ENCODE assay signal across 2 cellular contexts in the genomic region with DNA sequence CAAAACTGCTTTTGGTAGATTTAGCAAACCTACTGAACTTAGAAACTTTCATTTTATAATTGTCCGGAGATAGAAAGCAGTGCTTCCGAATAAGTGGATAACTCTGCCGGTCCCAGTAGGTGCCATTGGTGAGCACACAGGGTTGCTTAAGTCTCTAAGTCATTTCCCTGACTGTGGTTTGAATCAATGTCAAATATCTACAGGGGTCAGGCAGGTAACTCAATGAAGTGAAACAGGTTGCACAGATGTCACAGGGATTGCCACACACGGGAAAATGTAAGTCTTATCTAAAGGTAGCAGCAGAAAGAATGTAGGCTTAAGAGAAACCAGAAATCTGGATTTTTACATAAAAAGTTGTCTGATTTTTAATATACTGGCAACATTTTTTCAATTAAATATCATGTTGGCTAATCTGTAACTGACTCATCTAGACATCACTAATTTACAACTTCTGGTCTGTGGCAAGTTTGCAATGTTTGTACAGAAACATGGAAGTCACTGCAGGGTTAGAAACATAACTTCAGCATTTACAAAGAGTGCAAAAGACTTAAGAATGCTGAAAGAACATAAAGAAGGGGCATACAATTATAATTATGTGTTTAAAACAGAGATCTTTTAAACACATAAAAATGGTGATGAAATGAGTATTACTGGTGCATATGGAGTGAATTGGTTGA.
TF ChIP-seq lines count a peak whose summit lies in the region.

No MANE protein-coding gene starts in this region.

TF ChIP-seq in SK-N-SH, 30 proteins besides CTCF, POLR2A, EP300 and RAD21:
- no peak for TF ChIP-seq FOXJ3 (CRISPR knock-in tag; IDR thresholded peaks at IDR 0.05)
- no peak for TF ChIP-seq TEAD4 (IDR thresholded peaks at IDR 0.05; ENCODE audit: borderline replicate concordance, insufficient read depth)
- TF ChIP-seq RCOR1 (IDR thresholded peaks at IDR 0.05; ENCODE audit: low read length), result no peak
- TF ChIP-seq FOSL2 (IDR thresholded peaks at IDR 0.05; ENCODE audit: borderline replicate concordance, low read depth), result no peak
- TF ChIP-seq GABPA (IDR thresholded peaks at IDR 0.05; ENCODE audit: low read depth), result no peak
- TF ChIP-seq SIN3A (IDR thresholded peaks at IDR 0.05; ENCODE audit: borderline replicate concordance, low read depth, low read length), result no peak
- TF ChIP-seq MEF2A (IDR thresholded peaks at IDR 0.05; ENCODE audit: borderline replicate concordance, low read depth), result no peak
- TF ChIP-seq, protein P1, sequence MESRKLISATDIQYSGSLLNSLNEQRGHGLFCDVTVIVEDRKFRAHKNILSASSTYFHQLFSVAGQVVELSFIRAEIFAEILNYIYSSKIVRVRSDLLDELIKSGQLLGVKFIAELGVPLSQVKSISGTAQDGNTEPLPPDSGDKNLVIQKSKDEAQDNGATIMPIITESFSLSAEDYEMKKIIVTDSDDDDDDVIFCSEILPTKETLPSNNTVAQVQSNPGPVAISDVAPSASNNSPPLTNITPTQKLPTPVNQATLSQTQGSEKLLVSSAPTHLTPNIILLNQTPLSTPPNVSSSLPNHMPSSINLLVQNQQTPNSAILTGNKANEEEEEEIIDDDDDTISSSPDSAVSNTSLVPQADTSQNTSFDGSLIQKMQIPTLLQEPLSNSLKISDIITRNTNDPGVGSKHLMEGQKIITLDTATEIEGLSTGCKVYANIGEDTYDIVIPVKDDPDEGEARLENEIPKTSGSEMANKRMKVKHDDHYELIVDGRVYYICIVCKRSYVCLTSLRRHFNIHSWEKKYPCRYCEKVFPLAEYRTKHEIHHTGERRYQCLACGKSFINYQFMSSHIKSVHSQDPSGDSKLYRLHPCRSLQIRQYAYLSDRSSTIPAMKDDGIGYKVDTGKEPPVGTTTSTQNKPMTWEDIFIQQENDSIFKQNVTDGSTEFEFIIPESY (IDR thresholded peaks at IDR 0.05; ENCODE audit: borderline replicate concordance, low read depth), result no peak
- no peak for TF ChIP-seq POLR2AphosphoS5 (IDR thresholded peaks at IDR 0.05; ENCODE audit: low read depth, low read length)
- TF ChIP-seq TAF1 (IDR thresholded peaks at IDR 0.05; ENCODE audit: borderline replicate concordance, low read depth, low read length), result no peak
- TF ChIP-seq, protein P2, sequence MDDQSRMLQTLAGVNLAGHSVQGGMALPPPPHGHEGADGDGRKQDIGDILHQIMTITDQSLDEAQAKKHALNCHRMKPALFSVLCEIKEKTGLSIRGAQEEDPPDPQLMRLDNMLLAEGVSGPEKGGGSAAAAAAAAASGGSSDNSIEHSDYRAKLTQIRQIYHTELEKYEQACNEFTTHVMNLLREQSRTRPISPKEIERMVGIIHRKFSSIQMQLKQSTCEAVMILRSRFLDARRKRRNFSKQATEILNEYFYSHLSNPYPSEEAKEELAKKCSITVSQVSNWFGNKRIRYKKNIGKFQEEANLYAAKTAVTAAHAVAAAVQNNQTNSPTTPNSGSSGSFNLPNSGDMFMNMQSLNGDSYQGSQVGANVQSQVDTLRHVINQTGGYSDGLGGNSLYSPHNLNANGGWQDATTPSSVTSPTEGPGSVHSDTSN (IDR thresholded peaks at IDR 0.05), result no peak
- TF ChIP-seq, protein P3, sequence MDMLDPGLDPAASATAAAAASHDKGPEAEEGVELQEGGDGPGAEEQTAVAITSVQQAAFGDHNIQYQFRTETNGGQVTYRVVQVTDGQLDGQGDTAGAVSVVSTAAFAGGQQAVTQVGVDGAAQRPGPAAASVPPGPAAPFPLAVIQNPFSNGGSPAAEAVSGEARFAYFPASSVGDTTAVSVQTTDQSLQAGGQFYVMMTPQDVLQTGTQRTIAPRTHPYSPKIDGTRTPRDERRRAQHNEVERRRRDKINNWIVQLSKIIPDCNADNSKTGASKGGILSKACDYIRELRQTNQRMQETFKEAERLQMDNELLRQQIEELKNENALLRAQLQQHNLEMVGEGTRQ (IDR thresholded peaks at IDR 0.05; ENCODE audit: borderline replicate concordance, low read depth, low read length), result no peak
- TF ChIP-seq MXI1 (IDR thresholded peaks at IDR 0.05; ENCODE audit: low read depth, low read length), result no peak
- no peak for TF ChIP-seq NRF1 (IDR thresholded peaks at IDR 0.05; ENCODE audit: low read depth, low read length)
- TF ChIP-seq CHD2 (IDR thresholded peaks at IDR 0.05; ENCODE audit: low read length, partially characterized antibody), result no peak

TF ChIP-seq in SK-N-SH treated with all-trans-retinoic acid at 6 μM for 48 hours, 23 proteins besides CTCF, POLR2A, EP300 and RAD21:
- TF ChIP-seq ISL1 (CRISPR knock-in tag; IDR thresholded peaks at IDR 0.05) (no peak), GLIS3 (CRISPR knock-in tag; IDR thresholded peaks at IDR 0.05) (no peak), BACH2 (CRISPR knock-in tag; IDR thresholded peaks at IDR 0.05; ENCODE audit: borderline replicate concordance) (no peak), ZNF70 (CRISPR knock-in tag; IDR thresholded peaks at IDR 0.05) (no peak), SNAI2 (CRISPR knock-in tag; IDR thresholded peaks at IDR 0.05) (no peak), ESRRG (CRISPR knock-in tag; IDR thresholded peaks at IDR 0.05) (no peak), ZNF565 (CRISPR knock-in tag; conservative IDR thresholded peaks at IDR 0.05; ENCODE audit: low read depth) (no peak), CSDC2 (CRISPR knock-in tag; IDR thresholded peaks at IDR 0.05) (no peak), ZNF8 (CRISPR knock-in tag; IDR thresholded peaks at IDR 0.05) (no peak), TCF4 (CRISPR knock-in tag; IDR thresholded peaks at IDR 0.05; ENCODE audit: borderline replicate concordance) (no peak)
- TF ChIP-seq, protein P4, sequence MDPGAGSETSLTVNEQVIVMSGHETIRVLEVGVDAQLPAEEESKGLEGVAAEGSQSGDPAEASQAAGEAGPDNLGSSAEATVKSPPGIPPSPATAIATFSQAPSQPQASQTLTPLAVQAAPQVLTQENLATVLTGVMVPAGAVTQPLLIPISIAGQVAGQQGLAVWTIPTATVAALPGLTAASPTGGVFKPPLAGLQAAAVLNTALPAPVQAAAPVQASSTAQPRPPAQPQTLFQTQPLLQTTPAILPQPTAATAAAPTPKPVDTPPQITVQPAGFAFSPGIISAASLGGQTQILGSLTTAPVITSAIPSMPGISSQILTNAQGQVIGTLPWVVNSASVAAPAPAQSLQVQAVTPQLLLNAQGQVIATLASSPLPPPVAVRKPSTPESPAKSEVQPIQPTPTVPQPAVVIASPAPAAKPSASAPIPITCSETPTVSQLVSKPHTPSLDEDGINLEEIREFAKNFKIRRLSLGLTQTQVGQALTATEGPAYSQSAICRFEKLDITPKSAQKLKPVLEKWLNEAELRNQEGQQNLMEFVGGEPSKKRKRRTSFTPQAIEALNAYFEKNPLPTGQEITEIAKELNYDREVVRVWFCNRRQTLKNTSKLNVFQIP (CRISPR knock-in tag; IDR thresholded peaks at IDR 0.05; ENCODE audit: borderline replicate concordance, low read depth), result no peak
- TF ChIP-seq, protein P5, sequence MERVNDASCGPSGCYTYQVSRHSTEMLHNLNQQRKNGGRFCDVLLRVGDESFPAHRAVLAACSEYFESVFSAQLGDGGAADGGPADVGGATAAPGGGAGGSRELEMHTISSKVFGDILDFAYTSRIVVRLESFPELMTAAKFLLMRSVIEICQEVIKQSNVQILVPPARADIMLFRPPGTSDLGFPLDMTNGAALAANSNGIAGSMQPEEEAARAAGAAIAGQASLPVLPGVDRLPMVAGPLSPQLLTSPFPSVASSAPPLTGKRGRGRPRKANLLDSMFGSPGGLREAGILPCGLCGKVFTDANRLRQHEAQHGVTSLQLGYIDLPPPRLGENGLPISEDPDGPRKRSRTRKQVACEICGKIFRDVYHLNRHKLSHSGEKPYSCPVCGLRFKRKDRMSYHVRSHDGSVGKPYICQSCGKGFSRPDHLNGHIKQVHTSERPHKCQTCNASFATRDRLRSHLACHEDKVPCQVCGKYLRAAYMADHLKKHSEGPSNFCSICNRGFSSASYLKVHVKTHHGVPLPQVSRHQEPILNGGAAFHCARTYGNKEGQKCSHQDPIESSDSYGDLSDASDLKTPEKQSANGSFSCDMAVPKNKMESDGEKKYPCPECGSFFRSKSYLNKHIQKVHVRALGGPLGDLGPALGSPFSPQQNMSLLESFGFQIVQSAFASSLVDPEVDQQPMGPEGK (CRISPR knock-in tag; IDR thresholded peaks at IDR 0.05; ENCODE audit: borderline replicate concordance), result no peak
- TF ChIP-seq, protein P6, sequence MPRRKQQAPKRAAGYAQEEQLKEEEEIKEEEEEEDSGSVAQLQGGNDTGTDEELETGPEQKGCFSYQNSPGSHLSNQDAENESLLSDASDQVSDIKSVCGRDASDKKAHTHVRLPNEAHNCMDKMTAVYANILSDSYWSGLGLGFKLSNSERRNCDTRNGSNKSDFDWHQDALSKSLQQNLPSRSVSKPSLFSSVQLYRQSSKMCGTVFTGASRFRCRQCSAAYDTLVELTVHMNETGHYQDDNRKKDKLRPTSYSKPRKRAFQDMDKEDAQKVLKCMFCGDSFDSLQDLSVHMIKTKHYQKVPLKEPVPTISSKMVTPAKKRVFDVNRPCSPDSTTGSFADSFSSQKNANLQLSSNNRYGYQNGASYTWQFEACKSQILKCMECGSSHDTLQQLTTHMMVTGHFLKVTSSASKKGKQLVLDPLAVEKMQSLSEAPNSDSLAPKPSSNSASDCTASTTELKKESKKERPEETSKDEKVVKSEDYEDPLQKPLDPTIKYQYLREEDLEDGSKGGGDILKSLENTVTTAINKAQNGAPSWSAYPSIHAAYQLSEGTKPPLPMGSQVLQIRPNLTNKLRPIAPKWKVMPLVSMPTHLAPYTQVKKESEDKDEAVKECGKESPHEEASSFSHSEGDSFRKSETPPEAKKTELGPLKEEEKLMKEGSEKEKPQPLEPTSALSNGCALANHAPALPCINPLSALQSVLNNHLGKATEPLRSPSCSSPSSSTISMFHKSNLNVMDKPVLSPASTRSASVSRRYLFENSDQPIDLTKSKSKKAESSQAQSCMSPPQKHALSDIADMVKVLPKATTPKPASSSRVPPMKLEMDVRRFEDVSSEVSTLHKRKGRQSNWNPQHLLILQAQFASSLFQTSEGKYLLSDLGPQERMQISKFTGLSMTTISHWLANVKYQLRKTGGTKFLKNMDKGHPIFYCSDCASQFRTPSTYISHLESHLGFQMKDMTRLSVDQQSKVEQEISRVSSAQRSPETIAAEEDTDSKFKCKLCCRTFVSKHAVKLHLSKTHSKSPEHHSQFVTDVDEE (CRISPR knock-in tag; IDR thresholded peaks at IDR 0.05), result no peak
